ENCODE assay signal across 28 cellular contexts in the genomic region with DNA sequence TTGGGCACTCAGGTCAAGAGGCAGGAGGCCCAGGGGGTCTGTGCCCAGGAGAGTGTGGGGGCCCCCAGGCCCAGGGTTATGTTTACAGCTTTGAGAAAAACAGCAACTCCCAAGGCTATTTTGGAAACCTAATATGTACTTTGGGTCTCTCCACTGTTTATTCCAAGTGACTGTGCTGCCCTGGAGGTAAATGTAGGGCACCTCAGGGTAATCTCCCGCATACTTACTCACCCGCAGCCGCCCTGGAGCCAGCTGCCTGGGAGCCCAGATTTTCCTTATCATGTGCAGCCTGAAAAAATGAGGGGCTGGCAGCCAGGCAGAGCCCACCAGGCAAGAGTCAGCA. TPM values are rescaled to one million over a fixed set of nuclear protein-coding genes. Genes with fewer than 3 reads are reported as not detected.
DNase-seq lines count a peak whose midpoint lies in the region; ATAC-seq, FAIRE-seq and TF ChIP-seq lines count a peak whose summit lies in the region.
"Had no signal": no experiment of that assay in that cellular context is flagged by ENCODE, and none has a peak within 500 bp of the region (broad histone marks: within the 10 kb centered on the region; RNA-seq: fewer than 3 reads in every experiment).

No MANE protein-coding gene starts in this region.

- peaks cover 26% of the 10 kb centered on the region for H3K79me2 ChIP-seq in HepG2 (ENCODE audit: insufficient read depth, low read length)

- TF ChIP-seq CTCF in natural killer cell (IDR thresholded peaks at IDR 0.05), result no peak
- no peak for TF ChIP-seq CTCF in HepG2 (CRISPR knock-in tag; IDR thresholded peaks at IDR 0.05)
- TF ChIP-seq CTCF in sigmoid colon (IDR thresholded peaks at IDR 0.05), result no peak

- 91% methylated on average over 3 of the region's 3 CpGs for WGBS in HepG2 (ENCODE audit: low lambda C conversion rate)
- WGBS in sigmoid colon, 2 donors, result 95 to 96% methylated on average over 3 of the region's 3 CpGs

- no peak for FAIRE-seq in HepG2 (lab: Jason Lieb, UNC)
- FAIRE-seq: GM12892, H54 had no signal

- BruUV-seq in HepG2 (replicated peaks; lab: Mats Ljungman, UMichigan), result no TSS peak

- H3K27ac Mint-ChIP-seq in natural killer cell (peak overlapping the region; percentile 54 to 74), T-helper 17 cell (peak overlapping the region; percentile 88)
- H3K27ac Mint-ChIP-seq in natural killer cell treated with Interleukin-12 subunit alpha and Interleukin-12 subunit beta and Interleukin-15 and Interleukin-18, amount 100 ng/mL, for 72 hours, result peak overlapping the region in 1 of 2 donors; percentile 34
- H3K27ac Mint-ChIP-seq: activated B cell treated with CpG ODN at 0.5 μM for 24 hours, progenitor cell of endocrine pancreas had no signal

- H3K4me1 ChIP-seq in HepG2 (ENCODE audit: insufficient read depth, low read length) (peaks cover 68% of the 10 kb centered on the region), sigmoid colon (peaks cover 0 to 79% (median 62%) of the 10 kb centered on the region in 4 donors)
- H3K4me1 ChIP-seq: BE2C had no signal

- H3K4me2 ChIP-seq in HepG2 (ENCODE audit: low read depth, low read length), result no peak overlapping the region
- H3K4me2 ChIP-seq: KMS-11 had no signal

- no peaks in the 10 kb centered on the region for H3K9me3 Mint-ChIP-seq in natural killer cell
- H3K9me3 Mint-ChIP-seq in natural killer cell treated with Interleukin-12 subunit alpha and Interleukin-12 subunit beta and Interleukin-15 and Interleukin-18, amount 100 ng/mL, for 72 hours, result no peaks in the 10 kb centered on the region
- H3K9me3 Mint-ChIP-seq: activated B cell treated with CpG ODN at 0.5 μM for 24 hours had no signal

- TF ChIP-seq EP300 in HepG2 (IDR thresholded peaks at IDR 0.05; ENCODE audit: low read depth in 2 of 2, low read length in 2 of 2), result no peak
- TF ChIP-seq EP300 in HepG2 (CRISPR knock-in tag; IDR thresholded peaks at IDR 0.05; ENCODE audit: borderline replicate concordance), result no peak
- TF ChIP-seq EP300 in sigmoid colon (IDR thresholded peaks at IDR 0.05), result no peak

- H3K27ac ChIP-seq in HepG2 (ENCODE audit: extremely low read length, insufficient read depth, low read length) (peak overlapping the region; percentile 59), sigmoid colon (no peak overlapping the region)
- H3K27ac ChIP-seq: brain microvascular endothelial cell, KMS-11, SJSA1, tibial nerve had no signal

- in situ Hi-C loops in HepG2 (cut with HindIII; ENCODE audit: extremely low pct_ligation_motif_present, low pct_unique_long_range_greater_than_20kb), result no loop called here

- DNase-seq in natural killer cell, result no peak
- DNase-seq in natural killer cell treated with Interleukin-12 subunit alpha and Interleukin-12 subunit beta and Interleukin-15 and Interleukin-18, amount 100 ng/mL, for 72 hours (ENCODE audit: low spot score), result no peak
- no peak for DNase-seq in T-helper 17 cell
- no peak for DNase-seq in HepG2 (ENCODE audit: low spot score)
- DNase-seq in sigmoid colon, result no peak
- DNase-seq in NCI-H2196 (lab: John Stamatoyannopoulos, UW; ENCODE audit: unreplicated experiment), result no peak
- no peak for DNase-seq in NOMO-1 (lab: John Stamatoyannopoulos, UW; ENCODE audit: unreplicated experiment in 2 of 2)
- DNase-seq: activated B cell treated with CpG ODN at 0.5 μM for 24 hours; activated CD4-positive, alpha-beta T cell treated with anti-CD3 and anti-CD28 coated beads, Interleukin-2, amount 50 U/mL, for 1 hour; activated naive CD4-positive, alpha-beta T cell treated with Interleukin-2 at 50 U/mL for 16 hours; amniotic stem cell; BE2C; brain microvascular endothelial cell; dorsolateral prefrontal cortex; hippocampal formation; left cardiac atrium; MM.1S; NCI-H1436; NCI-H2081 treated with DMSO at 0.1 percent for 48 hours; NCI-H446; NCI-H774; stimulated activated CD4-positive, alpha-beta T cell treated with anti-CD3 and anti-CD28 coated beads, Interleukin-4, amount 100 ng/mL, for 1 hour had no signal

- CTCF ChIA-PET in HepG2 (lab: Yijun Ruan, JAX; ENCODE audit: low intra/inter-chr PET ratio, low total read pairs), result no interaction called here

- no peak overlapping the region for H2AFZ ChIP-seq in HepG2 (ENCODE audit: low read length)

- H3K4me3 ChIP-seq in HepG2 (replicated peaks in 1 of 3; ENCODE audit: insufficient read depth in 1 of 3, low read depth in 2 of 3, low read length in 3 of 3), result no peak overlapping the region
- no peak overlapping the region for H3K4me3 ChIP-seq in sigmoid colon
- H3K4me3 ChIP-seq: dorsolateral prefrontal cortex, SJSA1, tibial nerve had no signal

- H3K4me3 Mint-ChIP-seq in natural killer cell (no peak overlapping the region), T-helper 17 cell (peak overlapping the region; percentile 66)
- H3K4me3 Mint-ChIP-seq in natural killer cell treated with Interleukin-12 subunit alpha and Interleukin-12 subunit beta and Interleukin-15 and Interleukin-18, amount 100 ng/mL, for 72 hours, result no peak overlapping the region
- H3K4me3 Mint-ChIP-seq: activated B cell treated with CpG ODN at 0.5 μM for 24 hours had no signal

- H3K4me1 Mint-ChIP-seq in natural killer cell (peaks cover 66 to 71% of the 10 kb centered on the region in 2 donors), T-helper 17 cell (peaks cover 70% of the 10 kb centered on the region)
- H3K4me1 Mint-ChIP-seq in natural killer cell treated with Interleukin-12 subunit alpha and Interleukin-12 subunit beta and Interleukin-15 and Interleukin-18, amount 100 ng/mL, for 72 hours (ENCODE audit: low read depth in 2 of 2), result peaks cover 30 to 55% of the 10 kb centered on the region in 2 donors

- peaks cover 16% of the 10 kb centered on the region for H4K20me1 ChIP-seq in HepG2 (ENCODE audit: insufficient read depth, low read length)

- H3K9me3 ChIP-seq in T-helper 17 cell (ENCODE audit: control insufficient read depth, low read length, poor library complexity, severe bottlenecking) (no peaks in the 10 kb centered on the region), HepG2 (ENCODE audit: low read length) (no peaks in the 10 kb centered on the region), sigmoid colon (no peaks in the 10 kb centered on the region)
- H3K9me3 ChIP-seq: BE2C, SJSA1, tibial nerve had no signal

- no peak for TF ChIP-seq RAD21 in HepG2 (CRISPR knock-in tag; IDR thresholded peaks at IDR 0.05)

- intact Hi-C loops in natural killer cell (cut with micrococcal nuclease), result no loop called here
- intact Hi-C loops in HepG2 (cut with micrococcal nuclease; ENCODE audit: unreplicated experiment), result no loop called here
- intact Hi-C loops in sigmoid colon (cut with DNase I), result no loop called here

- H3K27me3 ChIP-seq in HepG2 (ENCODE audit: control insufficient read depth in 1 of 2, insufficient read depth in 2 of 2, low read length in 2 of 2), result no peaks in the 10 kb centered on the region
- no peaks in the 10 kb centered on the region for H3K27me3 ChIP-seq in sigmoid colon
- H3K27me3 ChIP-seq: BE2C, brain microvascular endothelial cell, dorsolateral prefrontal cortex, SJSA1, tibial nerve had no signal

- no peak for ATAC-seq in natural killer cell
- no peak for ATAC-seq in natural killer cell treated with Interleukin-12 subunit alpha and Interleukin-12 subunit beta and Interleukin-15 and Interleukin-18, amount 100 ng/mL, for 72 hours
- ATAC-seq in T-helper 17 cell, result no peak
- ATAC-seq in HepG2, result no peak
- ATAC-seq: left cardiac atrium had no signal

- TF ChIP-seq POLR2A in HepG2 (IDR thresholded peaks at IDR 0.05; ENCODE audit: insufficient read depth in 1 of 2, low read depth in 2 of 2, low read length in 2 of 2), result no peak
- no peak for TF ChIP-seq POLR2A in sigmoid colon (IDR thresholded peaks at IDR 0.05)

- no peak overlapping the region for H3K9ac ChIP-seq in HepG2 (ENCODE audit: insufficient read depth, low read depth, low read length)
- H3K9ac ChIP-seq: KMS-11 had no signal

- H3K27me3 Mint-ChIP-seq in natural killer cell (ENCODE audit: low read depth in 2 of 2), result no peaks in the 10 kb centered on the region
- H3K27me3 Mint-ChIP-seq in natural killer cell treated with Interleukin-12 subunit alpha and Interleukin-12 subunit beta and Interleukin-15 and Interleukin-18, amount 100 ng/mL, for 72 hours, result no peaks in the 10 kb centered on the region
- H3K27me3 Mint-ChIP-seq in T-helper 17 cell, result no peaks in the 10 kb centered on the region
- H3K27me3 Mint-ChIP-seq: activated B cell treated with CpG ODN at 0.5 μM for 24 hours, progenitor cell of endocrine pancreas had no signal

- POLR2A ChIA-PET in HepG2 (lab: Yijun Ruan, JAX), result interaction anchor here (1.0 to 1.3 kb wide), 2 partner anchors 12 to 19 kb away, joined by 3 to 8 read pairs; no protein-coding TSS in a partner anchor

- no peaks in the 10 kb centered on the region for H3K36me3 ChIP-seq in HepG2 (replicated peaks in 1 of 2; ENCODE audit: control insufficient read depth in 1 of 2, insufficient read depth in 2 of 2, low read length in 2 of 2)
- H3K36me3 ChIP-seq in sigmoid colon, result no peaks in the 10 kb centered on the region
- H3K36me3 ChIP-seq: BE2C, brain microvascular endothelial cell, SJSA1, tibial nerve had no signal

- H3K36me3 Mint-ChIP-seq in natural killer cell (no peaks in the 10 kb centered on the region), T-helper 17 cell (ENCODE audit: low read depth) (no peaks in the 10 kb centered on the region)
- no peaks in the 10 kb centered on the region for H3K36me3 Mint-ChIP-seq in natural killer cell treated with Interleukin-12 subunit alpha and Interleukin-12 subunit beta and Interleukin-15 and Interleukin-18, amount 100 ng/mL, for 72 hours

RNA-seq across cellular contexts. Expression of gene IFFO2, which starts 20.0 kb away (rescaled TPM):
- total RNA-seq in natural killer cell, result 100 to 1,000 TPM in 1 of 3 donors, 10 to 100 TPM in 2; 52.4 to 105 (median 66.5) TPM
- 10 to 100 TPM; 23.5 to 44.2 TPM for total RNA-seq in natural killer cell treated with Interleukin-12 subunit alpha and Interleukin-12 subunit beta and Interleukin-15 and Interleukin-18, amount 100 ng/mL, for 72 hours
- total RNA-seq in T-helper 17 cell, result 100 to 1,000 TPM in 1 of 2 donors, 10 to 100 TPM in 1; 99.8 to 119 TPM
- 16.3 and 16.7 TPM in 2 replicates for total RNA-seq in HepG2 (2016; rRNA removed; fragmentation: Illumina TruSeq; extraction: Trizol)
- total RNA-seq in HepG2 (2016; cell fraction: cytosol; rRNA removed; fragmentation: Illumina TruSeq; extraction: Trizol; ENCODE audit: low read depth), result 1.4 and 1.9 TPM in 2 replicates
- 12.2 and 17.7 TPM in 2 replicates for total RNA-seq in HepG2 (2016; cell fraction: insoluble cytoplasmic fraction; rRNA removed; fragmentation: Illumina TruSeq; extraction: Trizol)
- total RNA-seq in HepG2 (2016; cell fraction: membrane; rRNA removed; fragmentation: Illumina TruSeq; extraction: Trizol), result 3.8 and 4.9 TPM in 2 replicates
- 10.0 and 11.1 TPM in 2 replicates for total RNA-seq in HepG2 (2016; cell fraction: nucleus; rRNA removed; fragmentation: Illumina TruSeq; extraction: Trizol)
- 6.9 and 7.3 TPM in 2 replicates for polyA plus RNA-seq in HepG2 (2011; rRNA removed)
- polyA plus RNA-seq in HepG2 (2011; cell fraction: cytosol; rRNA removed), result 8.4 and 12.3 TPM in 2 replicates
- polyA plus RNA-seq in HepG2 (2011; cell fraction: nucleus; rRNA removed), result 21.1 and 21.8 TPM in 2 replicates
- polyA plus RNA-seq in HepG2 (2012), result 5.7 and 8.6 TPM in 2 replicates
- polyA plus RNA-seq in HepG2 (2016; cell fraction: cytosol; fragmentation: Illumina TruSeq; extraction: Trizol; ENCODE audit: low read depth), result 0.47 and 1.00 TPM in 2 replicates
- polyA plus RNA-seq in HepG2 (2016; cell fraction: insoluble cytoplasmic fraction; fragmentation: Illumina TruSeq; extraction: Trizol; ENCODE audit: low read depth), result 9.4 and 11.8 TPM in 2 replicates
- polyA plus RNA-seq in HepG2 (2016; cell fraction: membrane; fragmentation: Illumina TruSeq; extraction: Trizol; ENCODE audit: low read depth), result 1.5 and 1.6 TPM in 2 replicates
- 13.9 and 14.1 TPM in 2 replicates for polyA plus RNA-seq in HepG2 (2016; cell fraction: nucleus; fragmentation: Illumina TruSeq; extraction: Trizol; ENCODE audit: insufficient read depth, low read depth)
- 2.4 and 21.3 TPM in 2 replicates for polyA minus RNA-seq in HepG2 (2011; rRNA and poly(A)+ RNA removed; ENCODE audit: low replicate concordance)
- polyA minus RNA-seq in HepG2 (2011; cell fraction: cytosol; rRNA and poly(A)+ RNA removed), result 10.2 and 10.5 TPM in 2 replicates
- 4.0 and 6.3 TPM in 2 replicates for polyA minus RNA-seq in HepG2 (2011; cell fraction: nucleus; rRNA and poly(A)+ RNA removed)
- total RNA-seq in sigmoid colon, result 10 to 100 TPM in 2 of 4 donors, 1 to 10 TPM in 2; 7.5 to 35.0 (median 13.8) TPM
- 1 to 10 TPM; 1.2 to 8.6 (median 7.2) TPM for polyA plus RNA-seq in sigmoid colon

RNA-seq across cellular contexts. Expression of gene ALDH4A1, which starts 34.1 kb away (rescaled TPM):
- total RNA-seq in natural killer cell, result 1 to 10 TPM; 3.4 to 4.1 (median 3.7) TPM
- 1 to 10 TPM; 4.4 to 5.7 TPM for total RNA-seq in natural killer cell treated with Interleukin-12 subunit alpha and Interleukin-12 subunit beta and Interleukin-15 and Interleukin-18, amount 100 ng/mL, for 72 hours
- total RNA-seq in T-helper 17 cell, result 1 to 10 TPM; 1.1 to 1.2 TPM
- 58.5 and 76.4 TPM in 2 replicates for total RNA-seq in HepG2 (2016; rRNA removed; fragmentation: Illumina TruSeq; extraction: Trizol)
- total RNA-seq in HepG2 (2016; cell fraction: cytosol; rRNA removed; fragmentation: Illumina TruSeq; extraction: Trizol; ENCODE audit: low read depth), result 7.2 and 7.7 TPM in 2 replicates
- 53.0 and 79.3 TPM in 2 replicates for total RNA-seq in HepG2 (2016; cell fraction: insoluble cytoplasmic fraction; rRNA removed; fragmentation: Illumina TruSeq; extraction: Trizol)
- total RNA-seq in HepG2 (2016; cell fraction: membrane; rRNA removed; fragmentation: Illumina TruSeq; extraction: Trizol), result 22.0 and 22.8 TPM in 2 replicates
- 52.1 and 60.8 TPM in 2 replicates for total RNA-seq in HepG2 (2016; cell fraction: nucleus; rRNA removed; fragmentation: Illumina TruSeq; extraction: Trizol)
- polyA plus RNA-seq in HepG2 (2011; rRNA removed), result 229 and 240 TPM in 2 replicates
- polyA plus RNA-seq in HepG2 (2011; cell fraction: cytosol; rRNA removed), result 210 and 362 TPM in 2 replicates
- polyA plus RNA-seq in HepG2 (2011; cell fraction: nucleus; rRNA removed), result 328 and 432 TPM in 2 replicates
- polyA plus RNA-seq in HepG2 (2012), result 87.2 and 88.3 TPM in 2 replicates
- polyA plus RNA-seq in HepG2 (2016; cell fraction: cytosol; fragmentation: Illumina TruSeq; extraction: Trizol; ENCODE audit: low read depth), result 7.1 and 8.1 TPM in 2 replicates
- polyA plus RNA-seq in HepG2 (2016; cell fraction: insoluble cytoplasmic fraction; fragmentation: Illumina TruSeq; extraction: Trizol; ENCODE audit: low read depth), result 53.0 and 59.0 TPM in 2 replicates
- polyA plus RNA-seq in HepG2 (2016; cell fraction: membrane; fragmentation: Illumina TruSeq; extraction: Trizol; ENCODE audit: low read depth), result 16.0 and 17.1 TPM in 2 replicates
- polyA plus RNA-seq in HepG2 (2016; cell fraction: nucleus; fragmentation: Illumina TruSeq; extraction: Trizol; ENCODE audit: insufficient read depth, low read depth), result 91.4 and 94.6 TPM in 2 replicates
- polyA minus RNA-seq in HepG2 (2011; rRNA and poly(A)+ RNA removed; ENCODE audit: low replicate concordance), result 12.3 and 373 TPM in 2 replicates
- 140 and 148 TPM in 2 replicates for polyA minus RNA-seq in HepG2 (2011; cell fraction: cytosol; rRNA and poly(A)+ RNA removed)
- 129 and 138 TPM in 2 replicates for polyA minus RNA-seq in HepG2 (2011; cell fraction: nucleus; rRNA and poly(A)+ RNA removed)
- 10 to 100 TPM in 1 of 4 donors, 1 to 10 TPM in 3; 6.7 to 12.8 (median 8.4) TPM for total RNA-seq in sigmoid colon
- 10 to 100 TPM in 1 of 3 donors, 1 to 10 TPM in 2; 2.4 to 11.0 (median 3.7) TPM for polyA plus RNA-seq in sigmoid colon
